1 cellular context compared by ENCODE assay signal in the genomic region with DNA sequence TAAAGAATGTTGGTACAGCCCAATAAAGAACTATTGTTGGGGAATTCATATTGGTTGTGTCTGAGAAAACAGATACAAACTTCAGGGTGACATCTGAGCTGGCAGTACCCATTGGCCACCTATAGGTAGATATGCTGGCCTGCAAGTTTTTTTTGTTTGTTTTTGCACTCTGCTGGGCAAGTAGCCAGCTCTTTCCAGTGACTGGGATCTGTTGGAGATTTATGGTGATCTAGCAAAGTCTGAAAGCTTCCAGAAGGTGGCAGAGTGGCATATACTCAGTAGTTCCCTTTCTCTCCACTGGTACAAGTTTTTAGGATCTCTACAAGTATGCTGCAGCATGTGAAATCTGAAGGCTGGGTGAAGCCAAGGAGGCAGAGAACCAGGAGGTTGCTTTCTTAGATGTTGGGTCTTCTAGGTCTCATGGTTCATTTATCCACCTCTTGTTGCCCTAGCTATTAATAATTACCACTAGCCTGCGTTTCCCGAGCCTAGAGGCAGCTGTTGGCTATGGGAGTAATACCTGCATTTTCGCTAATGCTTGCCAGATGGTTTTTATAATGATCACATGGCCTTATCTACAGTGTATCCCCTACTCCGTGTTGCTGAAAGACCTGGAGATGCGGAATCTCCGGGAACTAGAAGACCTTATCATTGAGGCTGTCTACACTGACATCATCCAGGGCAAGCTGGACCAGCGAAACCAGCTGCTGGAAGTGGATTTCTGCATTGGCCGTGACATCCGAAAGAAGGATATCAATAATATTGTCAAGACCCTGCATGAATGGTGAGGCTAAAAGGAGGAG.
TF ChIP-seq lines count a peak whose summit lies in the region.

No MANE protein-coding gene starts in this region.

TF ChIP-seq in endothelial cell of umbilical vein, 7 proteins besides CTCF, POLR2A, EP300 and RAD21:
- TF ChIP-seq POLR2AphosphoS5 (IDR thresholded peaks at IDR 0.05; ENCODE audit: insufficient read depth, low read depth, low read length) (no peak), JUN (IDR thresholded peaks at IDR 0.05; ENCODE audit: borderline replicate concordance, insufficient read depth, insufficient read length, low read depth) (no peak), EZH2 (IDR thresholded peaks at IDR 0.05; ENCODE audit: borderline replicate concordance, low read depth, low read length, severe bottlenecking) (no peak), MAX (IDR thresholded peaks at IDR 0.05; ENCODE audit: insufficient read depth, insufficient read length) (no peak), GATA2 (IDR thresholded peaks at IDR 0.05; ENCODE audit: insufficient read depth, insufficient read length, low read depth, low read length) (no peak), MYC (IDR thresholded peaks at IDR 0.05; ENCODE audit: low read depth, low read length) (no peak), FOS (IDR thresholded peaks at IDR 0.05; ENCODE audit: borderline replicate concordance, insufficient read depth, low read length) (no peak)
